ENCODE assay signal across 16 cellular contexts in genomic region chr14:101582294-101582693, GRCh38. TPM values are rescaled to one million over a fixed set of nuclear protein-coding genes. Genes with fewer than 3 reads are reported as not detected.
DNase-seq lines count a peak whose midpoint lies in the region; ATAC-seq and TF ChIP-seq lines count a peak whose summit lies in the region.
"Had no signal": no experiment of that assay in that cellular context is flagged by ENCODE, and none has a peak within 500 bp of the region (broad histone marks: within the 10 kb centered on the region; RNA-seq: fewer than 3 reads in every experiment).

No MANE protein-coding gene starts in this region.

- TF ChIP-seq CTCF in testis (IDR thresholded peaks at IDR 0.05) = no peak

- no peak overlapping the region for H3K27ac ChIP-seq in right cardiac atrium (ENCODE audit: low read length)
- H3K27ac ChIP-seq in testis = no peak overlapping the region
- H3K27ac ChIP-seq: BLaER1 treated with 17β-estradiol and CSF1 and Interleukin-3, amounts not matched to agents 10 nM and 100 nM; HL-60 had no signal

- H3K9me3 ChIP-seq in T-helper 17 cell (ENCODE audit: control insufficient read depth, low read length, poor library complexity, severe bottlenecking) = no peaks in the 10 kb centered on the region
- no peaks in the 10 kb centered on the region for H3K9me3 ChIP-seq in right cardiac atrium (ENCODE audit: control insufficient read depth, low read length)
- no peaks in the 10 kb centered on the region for H3K9me3 ChIP-seq in testis

- H3K27ac Mint-ChIP-seq in T-helper 17 cell = peak overlapping the region; percentile 8
- H3K27ac Mint-ChIP-seq in effector memory CD8-positive, alpha-beta T cell = no peak overlapping the region
- H3K27ac Mint-ChIP-seq: CD4-positive, CD25-positive, alpha-beta regulatory T cell; HFFc6 had no signal

- no peaks in the 10 kb centered on the region for H3K27me3 ChIP-seq in right cardiac atrium (ENCODE audit: control insufficient read depth, insufficient read depth)
- H3K27me3 ChIP-seq in testis = no peaks in the 10 kb centered on the region

- H3K4me3 ChIP-seq in right cardiac atrium (ENCODE audit: low read length) = no peak overlapping the region
- no peak overlapping the region for H3K4me3 ChIP-seq in testis
- H3K4me3 ChIP-seq: BLaER1 treated with 17β-estradiol and CSF1 and Interleukin-3, amounts not matched to agents 10 nM and 100 nM had no signal

- DNase-seq in Right ventricle myocardium inferior (ENCODE audit: missing footprints) (no peak), left cardiac atrium (no peak), T-helper 17 cell (no peak), right cardiac atrium (peak in 2 of 3 donors; percentile 48 to 52), testis (peak; percentile 35)
- DNase-seq in effector memory CD8-positive, alpha-beta T cell = no peak
- DNase-seq: ACHN; CD4-positive, CD25-positive, alpha-beta regulatory T cell; DMS53; HCEC 1CT; HFFc6 had no signal

- 78% methylated on average over 5 of the region's 5 CpGs for WGBS in right cardiac atrium
- 75 to 76% methylated on average over 5 of the region's 5 CpGs for WGBS in testis, 2 donors

- no peaks in the 10 kb centered on the region for H3K9me3 Mint-ChIP-seq in effector memory CD8-positive, alpha-beta T cell
- H3K9me3 Mint-ChIP-seq: CD4-positive, CD25-positive, alpha-beta regulatory T cell; HFFc6 had no signal

- no peaks in the 10 kb centered on the region for H3K4me1 ChIP-seq in right cardiac atrium (ENCODE audit: control insufficient read depth, insufficient read depth, low read length)
- H3K4me1 ChIP-seq in testis = no peaks in the 10 kb centered on the region

- ATAC-seq in Right ventricle myocardium inferior (peak; percentile 66), left cardiac atrium (no peak), T-helper 17 cell (no peak), right cardiac atrium (no peak), HG03342 (IDR thresholded peaks at IDR 0.05; ENCODE audit: unreplicated experiment) (no peak)
- no peak for ATAC-seq in effector memory CD8-positive, alpha-beta T cell (replicated peaks)

- intact Hi-C loops in Right ventricle myocardium inferior (cut with DNase I) (no loop called here), left cardiac atrium (cut with DNase I) (no loop called here), right cardiac atrium (cut with DNase I) (no loop called here), testis (cut with DNase I; ENCODE audit: low total_unique reads) (no loop called here)

- H3K4me1 Mint-ChIP-seq in T-helper 17 cell = peaks cover 2% of the 10 kb centered on the region
- no peaks in the 10 kb centered on the region for H3K4me1 Mint-ChIP-seq in effector memory CD8-positive, alpha-beta T cell (ENCODE audit: low read depth in 2 of 2)
- H3K4me1 Mint-ChIP-seq: CD4-positive, CD25-positive, alpha-beta regulatory T cell had no signal

- no peaks in the 10 kb centered on the region for H3K36me3 ChIP-seq in testis (ENCODE audit: low read depth, missing control alignments)
- H3K36me3 ChIP-seq: BLaER1 treated with 17β-estradiol and CSF1 and Interleukin-3, amounts not matched to agents 10 nM and 100 nM had no signal

- no peak overlapping the region for H3K4me3 Mint-ChIP-seq in T-helper 17 cell
- no peak overlapping the region for H3K4me3 Mint-ChIP-seq in effector memory CD8-positive, alpha-beta T cell
- H3K4me3 Mint-ChIP-seq: CD4-positive, CD25-positive, alpha-beta regulatory T cell; HFFc6 had no signal

- H3K27me3 Mint-ChIP-seq in T-helper 17 cell = peaks cover 32% of the 10 kb centered on the region
- peaks cover 21 to 51% of the 10 kb centered on the region in 2 donors for H3K27me3 Mint-ChIP-seq in effector memory CD8-positive, alpha-beta T cell

- TF ChIP-seq POLR2A in testis (IDR thresholded peaks at IDR 0.05) = no peak

- H3K36me3 Mint-ChIP-seq in T-helper 17 cell (ENCODE audit: low read depth) = no peaks in the 10 kb centered on the region
- no peaks in the 10 kb centered on the region for H3K36me3 Mint-ChIP-seq in effector memory CD8-positive, alpha-beta T cell (ENCODE audit: insufficient read depth)
- H3K36me3 Mint-ChIP-seq: CD4-positive, CD25-positive, alpha-beta regulatory T cell had no signal

RNA-seq across cellular contexts. Expression of gene DIO3, which starts 21.0 kb away (rescaled TPM):
- total RNA-seq in Right ventricle myocardium inferior = 0.24 TPM
- 1 to 10 TPM in 1 of 2 donors, under 1 TPM in 1; 0.37 to 1.1 TPM for total RNA-seq in left cardiac atrium
- total RNA-seq in T-helper 17 cell = not detected
- total RNA-seq in right cardiac atrium = under 1 TPM in 1 of 4 donors, not detected in 3; 0.17 TPM
- 0.34 TPM for polyA plus RNA-seq in right cardiac atrium
- 1 to 10 TPM; 2.4 to 4.6 TPM for total RNA-seq in testis
- polyA plus RNA-seq in testis (ENCODE audit: insufficient read depth, low read depth, low replicate concordance) = 2.3 TPM
- total RNA-seq: A172; CD4-positive, CD25-positive, alpha-beta regulatory T cell; H4; HFFc6 had no signal
- polyA plus RNA-seq: CD4-positive, CD25-positive, alpha-beta regulatory T cell had no signal

Comparison
In these comparisons a context has a peak if more than half of its experiments do, and no peak if none do; other contexts are left out.
1. DNase-seq: peak in right cardiac atrium (2 of 3) and testis (single experiment); none in Right ventricle myocardium inferior (single experiment), left cardiac atrium (single experiment), T-helper 17 cell (0 of 3) and effector memory CD8-positive, alpha-beta T cell (0 of 3).